ENCODE assay signal across 20 cellular contexts in the genomic region with DNA sequence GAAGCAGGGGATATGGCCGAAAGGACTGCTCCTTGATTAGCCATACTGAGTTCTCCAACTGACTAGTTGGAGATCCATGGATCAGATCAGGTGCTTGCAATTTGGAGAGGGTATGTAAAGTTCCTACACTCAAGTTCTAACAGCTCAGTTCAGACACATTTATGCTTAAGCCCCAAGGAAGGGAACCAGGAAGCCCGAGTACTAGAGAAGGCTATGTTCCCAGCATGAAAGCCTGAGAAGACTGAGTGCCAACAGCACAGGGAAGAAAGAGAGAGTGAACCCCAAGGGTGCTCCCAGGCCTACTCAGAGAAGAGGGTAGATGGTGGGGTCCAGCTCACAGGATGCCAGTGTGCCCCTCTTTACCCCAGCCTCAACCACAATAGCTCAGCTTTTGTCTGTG.
"Had no signal": no experiment of that assay in that cellular context is flagged by ENCODE, and none has a peak within 500 bp of the region (broad histone marks: within the 10 kb centered on the region; RNA-seq: fewer than 3 reads in every experiment).

No MANE protein-coding gene starts in this region.

- ATAC-seq: activated T-cell treated with anti-CD3 and anti-CD28 coated beads, Interleukin-2, amount 50 U/mL, for 72 hours; effector memory CD8-positive, alpha-beta T cell; naive thymus-derived CD4-positive, alpha-beta T cell; psoas muscle; SK-N-SH treated with all-trans-retinoic acid at 6 μM for 48 hours; stimulated activated memory B cell treated with anti-CD40 and anti-IgM and Interleukin-4, amounts not matched to agents 10 μg/mL and 1 μg/mL and 100 μg/mL, for 72 hours had no signal

- H3K4me3 ChIP-seq: breast epithelium, hepatocyte, neural progenitor cell, psoas muscle, sigmoid colon, tibial nerve, vagina had no signal

- H3K27ac ChIP-seq: breast epithelium, hepatocyte, neural progenitor cell, psoas muscle, sigmoid colon, vagina had no signal

- DNase-seq: activated CD4-positive, alpha-beta T cell treated with anti-CD3 and anti-CD28 coated beads, Interleukin-2, amount 50 U/mL, for 1 hour; activated CD8-positive, alpha-beta memory T cell treated with anti-CD3 and anti-CD28 coated beads, Interleukin-2, amount 50 U/mL, for 48 hours; activated gamma-delta T cell; activated T-cell treated with anti-CD3 and anti-CD28 coated beads, Interleukin-2, amount 50 U/mL, for 72 hours; dermis blood vessel endothelial cell; effector memory CD8-positive, alpha-beta T cell; islet precursor cell; naive thymus-derived CD4-positive, alpha-beta T cell; psoas muscle; sigmoid colon; stimulated activated CD4-positive, alpha-beta T cell treated with anti-CD3 and anti-CD28 coated beads, Interleukin-4, amount 100 ng/mL, for 4 hours; T-helper 1 cell; T-helper 9 cell had no signal

- H3K36me3 ChIP-seq: breast epithelium, neural progenitor cell, sigmoid colon, tibial nerve, vagina had no signal

- H3K9me3 ChIP-seq: breast epithelium, psoas muscle, sigmoid colon, tibial nerve, vagina had no signal

- H3K27me3 ChIP-seq: breast epithelium, hepatocyte, neural progenitor cell, sigmoid colon, tibial nerve, vagina had no signal

- H3K4me1 ChIP-seq: breast epithelium, neural progenitor cell, sigmoid colon had no signal
